ENCODE assay signal across 10 cellular contexts in genomic region chr1:24793762-24794161, GRCh38. TPM values are rescaled to one million over a fixed set of nuclear protein-coding genes. Genes with fewer than 3 reads are reported as not detected.
DNase-seq lines count a peak whose midpoint lies in the region; ATAC-seq, FAIRE-seq and TF ChIP-seq lines count a peak whose summit lies in the region.
"Had no signal": no experiment of that assay in that cellular context is flagged by ENCODE, and none has a peak within 500 bp of the region (broad histone marks: within the 10 kb centered on the region; RNA-seq: fewer than 3 reads in every experiment).

No MANE protein-coding gene starts in this region.

- peaks cover 16% of the 10 kb centered on the region for H3K4me1 Mint-ChIP-seq in CD14-positive monocyte

- intact Hi-C loops in stomach (cut with DNase I; ENCODE audit: low total_unique reads): no loop called here
- intact Hi-C loops in CD14-positive monocyte (cut with micrococcal nuclease): no loop called here

- H3K27me3 ChIP-seq in hepatocyte: no peaks in the 10 kb centered on the region
- H3K27me3 ChIP-seq in stomach: no peaks in the 10 kb centered on the region

- no peak for TF ChIP-seq CTCF in astrocyte of the spinal cord (IDR thresholded peaks at IDR 0.05; ENCODE audit: low read depth, low read length)
- TF ChIP-seq CTCF in hepatocyte (IDR thresholded peaks at IDR 0.05; ENCODE audit: poor library complexity): no peak
- no peak for TF ChIP-seq CTCF in stomach (IDR thresholded peaks at IDR 0.05)
- TF ChIP-seq CTCF in CD14-positive monocyte (IDR thresholded peaks at IDR 0.05): no peak

- no peaks in the 10 kb centered on the region for H3K27me3 Mint-ChIP-seq in CD14-positive monocyte (ENCODE audit: low read depth in 3 of 3)

- WGBS in hepatocyte (ENCODE audit: low lambda C conversion rate, missing lambda C conversion rate): 73% methylated on average over 2 of the region's 2 CpGs
- 24 to 50% (median 38%) methylated on average over 2 of the region's 2 CpGs for WGBS in stomach, 5 donors

- DNase-seq in GM19239 (ENCODE audit: insufficient read length, low spot score) (no peak), astrocyte of the spinal cord (ENCODE audit: low read depth, low spot score) (peak; percentile 77), hepatocyte (ENCODE audit: low spot score) (peak; percentile 24), stomach (no peak), NCI-H1694 treated with DMSO at 0.1 percent for 48 hours (lab: John Stamatoyannopoulos, UW) (no peak), CD14-positive monocyte (ENCODE audit: low spot score) (no peak), NCI-H2029 treated with DMSO at 0.1 percent for 48 hours (lab: John Stamatoyannopoulos, UW) (no peak)
- DNase-seq: NCI-H524, T1000 had no signal

- H3K27ac ChIP-seq in hepatocyte (peak overlapping the region; percentile 3), stomach (peak overlapping the region in 4 of 5 donors; percentile 55 to 72 (median 66))

- peak; percentile 76 for TF ChIP-seq EP300 in stomach (IDR thresholded peaks at IDR 0.05)

- H3K27ac Mint-ChIP-seq in CD14-positive monocyte: peak overlapping the region in 2 of 7 donors; percentile 16 to 39

- H2AFZ ChIP-seq in hepatocyte: no peak overlapping the region

- H3K4me1 ChIP-seq in hepatocyte (ENCODE audit: insufficient read depth) (no peaks in the 10 kb centered on the region), stomach (peaks cover 0 to 50% (median 28%) of the 10 kb centered on the region in 4 donors)

- H3K4me3 ChIP-seq in astrocyte of the spinal cord (ENCODE audit: low read depth, low read length) (no peak overlapping the region), hepatocyte (no peak overlapping the region), stomach (no peak overlapping the region)

- peaks cover 58% of the 10 kb centered on the region for H4K20me1 ChIP-seq in hepatocyte (ENCODE audit: insufficient read depth, poor library complexity, severe bottlenecking)

- no peak for ATAC-seq in GM18867 (IDR thresholded peaks at IDR 0.05; ENCODE audit: unreplicated experiment)

- peaks cover 8 to 13% of the 10 kb centered on the region in 2 donors for H3K36me3 Mint-ChIP-seq in CD14-positive monocyte

- H3K9me3 ChIP-seq in hepatocyte (ENCODE audit: low read depth) (no peaks in the 10 kb centered on the region), stomach (no peaks in the 10 kb centered on the region)

- peaks cover 0 to 6% (median 3%) of the 10 kb centered on the region in 7 donors for H3K9me3 Mint-ChIP-seq in CD14-positive monocyte

- FAIRE-seq in GM19239 (lab: Jason Lieb, UNC): peak; percentile 52

- H3K4me2 ChIP-seq in hepatocyte: no peak overlapping the region

- no peaks in the 10 kb centered on the region for H3K9me2 ChIP-seq in hepatocyte (replicated peaks; ENCODE audit: insufficient read depth)

- peaks cover 93% of the 10 kb centered on the region for H3K79me2 ChIP-seq in hepatocyte

- TF ChIP-seq POLR2A in stomach (IDR thresholded peaks at IDR 0.05): no peak

- H3K36me3 ChIP-seq in hepatocyte (replicated peaks; ENCODE audit: insufficient read depth, low read depth): no peaks in the 10 kb centered on the region
- peaks cover 0 to 13% (median 10%) of the 10 kb centered on the region in 4 donors for H3K36me3 ChIP-seq in stomach

- H3K4me3 Mint-ChIP-seq in CD14-positive monocyte: no peak overlapping the region

- in situ Hi-C loops in astrocyte of the spinal cord (cut with HindIII; ENCODE audit: low sequenced_read_pairs): no loop called here

RNA-seq across cellular contexts. Expression of gene CLIC4, which starts 48.5 kb away (rescaled TPM):
- total RNA-seq in hepatocyte: 233 and 259 TPM in 2 replicates
- 119 and 146 TPM in 2 replicates for polyA plus RNA-seq in hepatocyte
- total RNA-seq in stomach: 100 to 1,000 TPM in 4 of 5 donors, 10 to 100 TPM in 1; 60.0 to 372 (median 258) TPM
- polyA plus RNA-seq in stomach: 10 to 100 TPM; 53.5 to 62.4 (median 56.2) TPM
- 10 to 100 TPM; 24.6 to 38.1 TPM for polyA plus RNA-seq in CD14-positive monocyte

Comparison
In these comparisons a context has a peak if more than half of its experiments do, and no peak if none do; other contexts are left out.
1. DNase-seq: peak in astrocyte of the spinal cord (single experiment) and hepatocyte (single experiment); none in GM19239 (single experiment), stomach (single experiment), NCI-H1694 treated with DMSO at 0.1 percent for 48 hours (single experiment), CD14-positive monocyte (single experiment) and NCI-H2029 treated with DMSO at 0.1 percent for 48 hours (single experiment).